In the genomic region with DNA sequence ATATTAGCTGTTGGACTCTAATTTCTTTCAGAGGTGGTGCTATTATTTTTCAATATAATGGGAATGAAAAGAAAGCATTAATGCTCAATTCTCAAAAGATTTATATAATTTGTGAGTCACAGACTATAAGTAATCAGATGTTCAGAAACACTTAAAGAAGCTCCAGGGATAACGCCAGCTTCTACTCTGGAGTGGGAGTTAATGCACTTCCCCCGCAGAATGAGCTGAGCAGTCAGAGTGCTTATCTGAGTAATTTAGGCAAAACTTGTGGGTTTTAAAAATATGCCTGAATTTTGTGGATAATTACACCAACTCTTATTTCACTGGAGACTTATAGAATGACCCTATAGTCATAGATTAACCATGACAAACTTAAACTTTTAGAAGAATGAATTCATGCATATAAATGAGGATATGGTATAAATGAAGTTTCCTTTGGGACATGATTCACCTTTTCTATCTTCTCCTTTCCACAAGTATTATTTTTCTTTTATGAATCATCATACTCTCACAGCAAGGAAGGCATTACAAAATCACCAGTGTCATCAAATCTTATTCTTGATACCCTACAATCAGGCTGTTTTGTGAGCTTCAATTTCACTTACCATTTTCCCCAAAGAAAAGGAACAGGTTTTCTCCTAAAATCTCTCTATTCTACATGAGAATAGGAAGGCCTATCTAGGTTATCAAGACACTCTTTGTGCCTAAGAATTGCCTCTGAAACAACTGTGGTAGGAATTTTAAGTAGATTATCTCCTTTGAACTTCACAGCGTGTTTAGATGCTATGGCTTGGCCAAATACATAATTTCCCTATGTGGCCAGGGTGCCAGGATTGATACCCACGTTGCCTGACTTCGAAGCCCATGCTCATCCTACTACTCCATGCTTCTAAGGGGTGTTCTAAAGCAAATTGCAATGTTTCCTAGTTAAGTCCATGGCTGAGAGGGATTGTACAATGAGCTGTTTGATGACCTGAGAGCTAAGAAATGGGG, we compare ENCODE assay signal across 14 cellular contexts.
DNase-seq lines count a peak whose midpoint lies in the region; ATAC-seq and TF ChIP-seq lines count a peak whose summit lies in the region.
"Had no signal": no experiment of that assay in that cellular context is flagged by ENCODE, and none has a peak within 500 bp of the region (broad histone marks: within the 10 kb centered on the region; RNA-seq: fewer than 3 reads in every experiment).

No MANE protein-coding gene starts in this region.

- no peak for TF ChIP-seq CTCF in RWPE1 (conservative IDR thresholded peaks at IDR 0.05; ENCODE audit: low read depth)

- CTCF ChIA-PET in RWPE1 (lab: Yijun Ruan, JAX) = no interaction called here

- no peak for ATAC-seq in GM18505 (IDR thresholded peaks at IDR 0.05; ENCODE audit: unreplicated experiment)
- ATAC-seq: psoas muscle had no signal

- DNase-seq in HPDE6-E6E7 (ENCODE audit: extremely low spot score) (peak; percentile 7), RWPE1 (ENCODE audit: low spot score) (peak; percentile 4), fibroblast of peridontal ligament (ENCODE audit: extremely low read depth) (peak; percentile 65), skeletal muscle cell (ENCODE audit: low read depth) (peak; percentile 42), DMS79 (lab: John Stamatoyannopoulos, UW) (no peak), NCI-H1694 (lab: John Stamatoyannopoulos, UW) (no peak)
- DNase-seq: CD4-positive, alpha-beta T cell; IMR-90; NCI-H446 treated with DMSO at 0.1 percent for 48 hours; Peyer's patch; psoas muscle; T-helper 1 cell; uterus had no signal

- POLR2A ChIA-PET in RWPE1 (lab: Yijun Ruan, JAX; ENCODE audit: low non-redundant PET) = no interaction called here

- no peak overlapping the region for H3K27ac ChIP-seq in RWPE1
- H3K27ac ChIP-seq: Peyer's patch, psoas muscle, uterus had no signal

- no peak overlapping the region for H3K4me3 ChIP-seq in skeletal muscle cell (ENCODE audit: low read depth, low read length)
- H3K4me3 ChIP-seq: Peyer's patch, psoas muscle, uterus had no signal

- TF ChIP-seq POLR2A in GM18505 (IDR thresholded peaks at IDR 0.05; ENCODE audit: borderline replicate concordance, extremely low read depth, insufficient read depth, insufficient read length) = no peak

Comparison
In these comparisons a context has a peak if more than half of its experiments do, and no peak if none do; other contexts are left out.
1. DNase-seq: peak in HPDE6-E6E7 (single experiment), RWPE1 (single experiment), fibroblast of peridontal ligament (single experiment) and skeletal muscle cell (single experiment); none in DMS79 (single experiment) and NCI-H1694 (single experiment).